Comparison of ENCODE assay signal across 8 cellular contexts in genomic region chr14:103391048-103391447, GRCh38. TPM values are rescaled to one million over a fixed set of nuclear protein-coding genes. Genes with fewer than 3 reads are reported as not detected.
DNase-seq lines count a peak whose midpoint lies in the region; ATAC-seq, FAIRE-seq and TF ChIP-seq lines count a peak whose summit lies in the region.

No MANE protein-coding gene starts in this region.

- peak; percentile 23 for FAIRE-seq in A204.1 (lab: Jason Lieb, UNC)

- no peak overlapping the region for H3K27ac Mint-ChIP-seq in glutamatergic neuron (ENCODE audit: unreplicated experiment)

- intact Hi-C loops in gastrocnemius medialis (cut with DNase I; ENCODE audit: low total_unique reads) = loop anchor here (5.0 to 10.0 kb wide), 2 partner anchors 96 to 324 kb away; partner anchors contain the start of genes XRCC3 and ZFYVE21

- H3K36me3 Mint-ChIP-seq in glutamatergic neuron (ENCODE audit: unreplicated experiment) = no peaks in the 10 kb centered on the region

- no peaks in the 10 kb centered on the region for H3K9me3 ChIP-seq in gastrocnemius medialis

- peaks cover 58 to 70% of the 10 kb centered on the region in 2 donors for H3K4me1 ChIP-seq in gastrocnemius medialis

- no peaks in the 10 kb centered on the region for H3K27me3 ChIP-seq in gastrocnemius medialis

- H3K9me3 Mint-ChIP-seq in glutamatergic neuron (ENCODE audit: unreplicated experiment) = peaks cover 5% of the 10 kb centered on the region

- no peaks in the 10 kb centered on the region for H3K36me3 ChIP-seq in gastrocnemius medialis

- peak; percentile 69 for TF ChIP-seq CTCF in GM12865 (IDR thresholded peaks at IDR 0.05; ENCODE audit: insufficient read depth, low read depth, low read length, missing control alignments)
- peak; percentile 82 for TF ChIP-seq CTCF in glutamatergic neuron (IDR thresholded peaks at IDR 0.05; ENCODE audit: partially characterized antibody, unreplicated experiment)
- TF ChIP-seq CTCF in gastrocnemius medialis (IDR thresholded peaks at IDR 0.05 in 4 of 5, conservative IDR thresholded peaks at IDR 0.05 in 1 of 5) = peak; percentile 34 to 57 (median 40)

- H3K4me3 Mint-ChIP-seq in glutamatergic neuron (ENCODE audit: unreplicated experiment) = no peak overlapping the region

- in situ Hi-C loops in gastrocnemius medialis (cut with MboI; ENCODE audit: low sequenced_read_pairs in 4 of 4) = loop anchor here in 1 of 4 donors (10.0 kb wide), 1 partner anchor 56 kb away; the partner anchor contains the start of gene EIF5

- ATAC-seq in gastrocnemius medialis = no peak
- ATAC-seq in HG03045 (IDR thresholded peaks at IDR 0.05; ENCODE audit: unreplicated experiment) = no peak

- H3K27me3 Mint-ChIP-seq in glutamatergic neuron (ENCODE audit: unreplicated experiment) = peaks cover 4% of the 10 kb centered on the region

- no peak for TF ChIP-seq POLR2A in gastrocnemius medialis (IDR thresholded peaks at IDR 0.05)

- H3K27ac ChIP-seq in gastrocnemius medialis = peak overlapping the region in 3 of 4 donors; percentile 5 to 83 (median 32)

- peaks cover 15% of the 10 kb centered on the region for H3K4me1 Mint-ChIP-seq in glutamatergic neuron (ENCODE audit: low read depth, unreplicated experiment)

- H3K4me3 ChIP-seq in GM12865 (ENCODE audit: low read depth, low read length) (no peak overlapping the region), gastrocnemius medialis (no peak overlapping the region)

- DNase-seq in GM12865 (ENCODE audit: low read depth) = peak; percentile 63
- peak; percentile 38 for DNase-seq in NCI-H748 treated with DMSO at 0.1 percent for 48 hours (lab: John Stamatoyannopoulos, UW)
- peak; percentile 17 for DNase-seq in activated gamma-delta T cell treated with anti-CD3 and anti-CD28 coated beads, Interleukin-2, amount 50 U/mL, for 16 hours (ENCODE audit: low read depth)
- no peak for DNase-seq in glutamatergic neuron
- no peak for DNase-seq in gastrocnemius medialis
- no peak for DNase-seq in NCI-H2029 treated with DMSO at 0.1 percent for 48 hours (lab: John Stamatoyannopoulos, UW)

RNA-seq across cellular contexts. Expression of gene MARK3, which starts 5.8 kb away (rescaled TPM):
- total RNA-seq in glutamatergic neuron (ENCODE audit: unreplicated experiment) (110 TPM), gastrocnemius medialis (10 to 100 TPM; 60.2 to 73.1 (median 71.6) TPM)

RNA-seq across cellular contexts. Expression of gene EIF5, which starts 57.0 kb away (rescaled TPM):
- total RNA-seq in glutamatergic neuron (ENCODE audit: unreplicated experiment) (232 TPM), gastrocnemius medialis (100 to 1,000 TPM; 313 to 538 (median 374) TPM)

Comparison
In these comparisons a context has a peak if more than half of its experiments do, and no peak if none do; other contexts are left out.
1. DNase-seq: peak in GM12865 (single experiment), NCI-H748 treated with DMSO at 0.1 percent for 48 hours (single experiment) and activated gamma-delta T cell treated with anti-CD3 and anti-CD28 coated beads, Interleukin-2, amount 50 U/mL, for 16 hours (single experiment); none in glutamatergic neuron (single experiment), gastrocnemius medialis (0 of 2) and NCI-H2029 treated with DMSO at 0.1 percent for 48 hours (single experiment).
2. Peak in every context shown above with its lines, with median percentiles within 50 percentile points of each other: CTCF ChIP-seq.